Comparison of ENCODE assay signal across 8 cellular contexts in the genomic region with DNA sequence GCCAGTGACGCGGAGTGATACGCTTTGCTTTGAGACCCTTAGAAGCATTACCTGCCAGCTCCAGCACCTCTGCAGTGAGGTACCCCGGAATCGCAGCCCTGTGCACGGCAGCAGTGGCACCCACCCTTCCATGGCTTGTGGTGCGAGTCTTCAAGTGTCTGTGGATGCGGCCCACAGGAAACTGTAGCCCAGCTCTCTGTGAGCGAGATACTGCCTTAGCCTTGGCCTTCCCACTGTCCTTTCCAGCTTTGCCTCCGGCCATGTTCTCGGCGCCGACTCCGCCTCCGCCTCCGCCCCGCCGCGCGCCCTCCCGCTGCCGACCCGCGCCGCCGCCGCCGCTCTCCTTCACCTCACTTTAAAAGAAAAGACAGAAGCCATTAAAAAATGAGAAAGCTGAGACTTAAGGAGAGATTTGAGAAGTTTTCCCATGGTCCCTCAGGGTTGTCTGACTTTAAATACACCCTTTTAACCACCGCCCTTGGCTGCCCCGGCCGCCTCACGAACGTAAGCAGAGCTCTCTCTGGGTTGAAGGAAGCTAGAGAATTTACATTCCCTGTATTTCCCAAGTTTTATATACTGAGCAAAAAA.
DNase-seq lines count a peak whose midpoint lies in the region; ATAC-seq and TF ChIP-seq lines count a peak whose summit lies in the region.

No MANE protein-coding gene starts in this region.

- H3K27ac ChIP-seq in A673 (ENCODE audit: low read depth, low read length, poor library complexity, severe bottlenecking) (no peak overlapping the region), parathyroid adenoma (peak overlapping the region; percentile 47)

- peak overlapping the region; percentile 67 for H3K4me2 ChIP-seq in parathyroid adenoma (ENCODE audit: low read length)

- ATAC-seq in Right ventricle myocardium superior (ENCODE audit: poor library complexity) (peak; percentile 87), GM18520 (IDR thresholded peaks at IDR 0.05; ENCODE audit: unreplicated experiment) (no peak)

- in situ Hi-C loops in GM13976 (cut with MboI; ENCODE audit: low sequenced_read_pairs, unreplicated experiment): no loop called here

- CTCF ChIA-PET in A673 (lab: Charles Lee): no interaction called here

- intact Hi-C loops in A673 (cut with micrococcal nuclease; ENCODE audit: unreplicated experiment) (no loop called here), Right ventricle myocardium superior (cut with DNase I) (no loop called here)

- POLR2A ChIA-PET in A673 (lab: Charles Lee; ENCODE audit: low non-redundant PET): interaction anchor here (0.6 kb wide), 1 partner anchor 1384 kb away, joined by 4 read pairs; no protein-coding TSS in a partner anchor

- H3K9me3 ChIP-seq in A673 (ENCODE audit: low read depth, low read length, poor library complexity, severe bottlenecking) (no peaks in the 10 kb centered on the region), parathyroid adenoma (ENCODE audit: control insufficient read depth, low read length) (no peaks in the 10 kb centered on the region)

- no peaks in the 10 kb centered on the region for H3K27me3 Mint-ChIP-seq in activated naive CD8-positive, alpha-beta T cell

- H3K27me3 ChIP-seq in A673 (replicated peaks; ENCODE audit: insufficient read depth, low read depth, low read length, poor library complexity) (peaks cover 6% of the 10 kb centered on the region), parathyroid adenoma (ENCODE audit: control insufficient read depth, insufficient read depth, low read length) (no peaks in the 10 kb centered on the region)

- no peak for TF ChIP-seq CTCF in A673 (conservative IDR thresholded peaks at IDR 0.05; ENCODE audit: low read depth, low read length)
- no peak for TF ChIP-seq CTCF in HFF-Myc (IDR thresholded peaks at IDR 0.05; ENCODE audit: low read depth, low read length, missing control alignments)
- no peak for TF ChIP-seq CTCF in parathyroid adenoma (IDR thresholded peaks at IDR 0.05)
- TF ChIP-seq CTCF in GM13976 (IDR thresholded peaks at IDR 0.05; ENCODE audit: borderline replicate concordance, control extremely low read depth, extremely low read depth, insufficient read depth, missing control alignments): no peak

- H3K4me3 ChIP-seq in A673 (ENCODE audit: low read depth, low read length, poor library complexity, severe bottlenecking) (peak overlapping the region; percentile 40), HFF-Myc (replicated peaks; ENCODE audit: low read depth, low read length) (peak overlapping the region; percentile 35), parathyroid adenoma (ENCODE audit: low read depth, low read length) (peak overlapping the region; percentile 40)

- peaks cover 5% of the 10 kb centered on the region for H3K36me3 Mint-ChIP-seq in activated naive CD8-positive, alpha-beta T cell

- H3K4me3 Mint-ChIP-seq in activated naive CD8-positive, alpha-beta T cell: peak overlapping the region; percentile 90

- no peaks in the 10 kb centered on the region for H3K79me2 ChIP-seq in parathyroid adenoma

- no TSS peak for BruUV-seq in A673 (replicated peaks; lab: Mats Ljungman, UMichigan)

- H3K9me3 Mint-ChIP-seq in activated naive CD8-positive, alpha-beta T cell (ENCODE audit: low read depth): no peaks in the 10 kb centered on the region

- H3K4me1 Mint-ChIP-seq in activated naive CD8-positive, alpha-beta T cell (ENCODE audit: low read depth): peaks cover 15% of the 10 kb centered on the region

- no peak for DNase-seq in A673 (ENCODE audit: low spot score)
- DNase-seq in HFF-Myc (ENCODE audit: extremely low read depth, low read depth): no peak
- peak; percentile 49 for DNase-seq in Right ventricle myocardium superior
- no peak for DNase-seq in GM13976 (ENCODE audit: low spot score)
- no peak for DNase-seq in amniotic stem cell (lab: John Stamatoyannopoulos, UW)

- H3K36me3 ChIP-seq in A673 (ENCODE audit: insufficient read depth, low read length, poor library complexity, severe bottlenecking) (no peaks in the 10 kb centered on the region), parathyroid adenoma (ENCODE audit: control insufficient read depth, insufficient read depth, low read length) (no peaks in the 10 kb centered on the region)

- H3K9ac ChIP-seq in parathyroid adenoma: no peak overlapping the region

- peak overlapping the region; percentile 95 for H2AFZ ChIP-seq in parathyroid adenoma

- peak overlapping the region; percentile 82 for H3K27ac Mint-ChIP-seq in activated naive CD8-positive, alpha-beta T cell

- H3K4me1 ChIP-seq in A673 (ENCODE audit: insufficient read depth, low read length, poor library complexity, severe bottlenecking): no peaks in the 10 kb centered on the region
- H3K4me1 ChIP-seq in parathyroid adenoma: no peaks in the 10 kb centered on the region
